ENCODE assay signal across 8 cellular contexts in genomic region chr5:174668349-174668748, GRCh38. TPM values are rescaled to one million over a fixed set of nuclear protein-coding genes. Genes with fewer than 3 reads are reported as not detected.
"Had no signal": no experiment of that assay in that cellular context is flagged by ENCODE, and none has a peak within 500 bp of the region (broad histone marks: within the 10 kb centered on the region; RNA-seq: fewer than 3 reads in every experiment).

No MANE protein-coding gene starts in this region.

- H3K4me3 ChIP-seq: GM12878 had no signal

- DNase-seq: GDM1, GF-D8 had no signal

- ATAC-seq: GM12878 had no signal

- FAIRE-seq: G401.6, GM12878, GM12891, GM12892, GM18507, GM19239 had no signal

RNA-seq across cellular contexts. Expression of gene MSX2, which starts 56.0 kb away (rescaled TPM):
- total RNA-seq: GM12878 had no signal
- polyA plus RNA-seq: GM12878 had no signal
